8 cellular contexts compared by ENCODE assay signal in the genomic region with DNA sequence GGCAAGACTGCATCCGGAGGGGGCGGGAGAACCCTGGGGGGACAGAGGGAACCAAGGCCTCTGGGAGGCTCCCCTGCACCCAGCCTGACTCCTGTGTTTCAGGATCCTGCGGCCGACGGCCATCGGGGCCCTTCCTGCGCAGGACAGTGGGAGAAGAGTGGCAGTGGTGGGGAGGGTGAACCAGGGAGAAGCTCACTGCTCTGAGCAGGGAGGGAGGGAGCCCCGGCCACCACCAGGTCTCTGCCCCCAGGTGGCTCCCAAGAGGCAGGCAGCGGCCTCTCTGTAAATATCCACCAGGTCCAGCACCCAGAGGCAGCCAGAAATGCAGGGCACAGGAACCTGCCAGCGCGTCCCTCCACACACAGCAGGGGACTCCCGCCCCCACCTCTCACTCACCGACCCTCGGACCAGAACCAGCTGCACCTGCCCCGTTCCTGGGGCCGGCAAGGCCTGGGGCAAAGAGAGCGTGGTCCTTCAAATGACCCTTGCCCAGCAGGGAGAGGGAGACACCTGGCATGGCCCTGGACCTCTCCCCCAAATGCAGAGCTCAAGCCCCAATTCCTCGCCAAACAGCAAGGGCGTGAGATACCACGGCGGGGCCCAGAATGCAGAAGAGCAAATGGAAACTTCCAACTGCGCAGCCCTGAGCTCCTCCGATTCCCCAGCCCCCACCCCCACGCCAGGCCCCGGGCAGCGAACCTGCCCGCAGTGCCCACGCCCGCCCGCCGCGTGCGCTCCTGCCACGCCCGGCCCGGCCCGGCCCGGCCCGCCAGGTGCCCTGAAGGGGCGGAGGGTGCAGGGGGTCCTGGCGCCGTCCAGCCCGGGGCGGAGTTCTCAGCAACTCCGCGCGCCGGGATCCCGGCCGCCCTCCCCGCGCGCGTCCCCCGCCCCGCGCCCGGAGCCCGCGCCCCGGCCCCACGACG. TPM values are rescaled to one million over a fixed set of nuclear protein-coding genes. Genes with fewer than 3 reads are reported as not detected.
DNase-seq lines count a peak whose midpoint lies in the region; ATAC-seq, FAIRE-seq and TF ChIP-seq lines count a peak whose summit lies in the region.

No MANE protein-coding gene starts in this region.

- DNase-seq in ACHN = peak; percentile 55
- DNase-seq in HTR-8/SVneo (ENCODE audit: insufficient read length, low spot score) = peak; percentile 68
- DNase-seq in activated T-cell treated with anti-CD3 and anti-CD28 coated beads, Interleukin-2, amount 50 U/mL, for 24 hours = peak; percentile 52
- DNase-seq in germinal center (ENCODE audit: low spot score) = peak; percentile 5
- DNase-seq in psoas muscle = no peak
- no peak for DNase-seq in SHP77 (lab: John Stamatoyannopoulos, UW)
- DNase-seq in occipital lobe (lab: John Stamatoyannopoulos, UW) = no peak
- DNase-seq in NCI-H2227 treated with DMSO at 0.1 percent for 48 hours (lab: John Stamatoyannopoulos, UW) = no peak

- peak; percentile 76 to 88 (median 82) for ATAC-seq in psoas muscle

- H3K27ac ChIP-seq in psoas muscle = no peak overlapping the region

- no peaks in the 10 kb centered on the region for H3K4me1 ChIP-seq in psoas muscle

- no peaks in the 10 kb centered on the region for H3K36me3 Mint-ChIP-seq in activated T-cell treated with anti-CD3 and anti-CD28 coated beads, Interleukin-2, amount 50 U/mL, for 24 hours (ENCODE audit: low read depth)

- WGBS in psoas muscle, 3 donors = 6 to 14% (median 13%) methylated on average over 25 to 63 of the region's 63 CpGs

- intact Hi-C loops in psoas muscle (cut with DNase I) = no loop called here

- H3K27ac Mint-ChIP-seq in activated T-cell treated with anti-CD3 and anti-CD28 coated beads, Interleukin-2, amount 50 U/mL, for 24 hours = no peak overlapping the region

- H3K36me3 ChIP-seq in psoas muscle (ENCODE audit: insufficient read depth in 1 of 2, low read depth in 1 of 2) = no peaks in the 10 kb centered on the region

- H3K4me1 Mint-ChIP-seq in activated T-cell treated with anti-CD3 and anti-CD28 coated beads, Interleukin-2, amount 50 U/mL, for 24 hours (ENCODE audit: low read depth) = peaks cover 5% of the 10 kb centered on the region

- FAIRE-seq in HTR-8/SVneo (lab: Jason Lieb, UNC) = no peak

- peaks cover 0 to 40% (median 15%) of the 10 kb centered on the region in 3 donors for H3K27me3 ChIP-seq in psoas muscle (ENCODE audit: insufficient read depth in 3 of 3, low read length in 2 of 3)

- H3K4me3 Mint-ChIP-seq in activated T-cell treated with anti-CD3 and anti-CD28 coated beads, Interleukin-2, amount 50 U/mL, for 24 hours = peak overlapping the region; percentile 71

- in situ Hi-C loops in ACHN (cut with HindIII; ENCODE audit: low pct_ligation_motif_present, low pct_unique_long_range_greater_than_20kb, low sequenced_read_pairs) = no loop called here

- TF ChIP-seq CTCF in psoas muscle (IDR thresholded peaks at IDR 0.05) = peak; percentile 36

- H3K27me3 Mint-ChIP-seq in activated T-cell treated with anti-CD3 and anti-CD28 coated beads, Interleukin-2, amount 50 U/mL, for 24 hours = peaks cover 59% of the 10 kb centered on the region

- H3K9me3 ChIP-seq in psoas muscle = no peaks in the 10 kb centered on the region

- H3K4me3 ChIP-seq in psoas muscle = peak overlapping the region; percentile 59

- H3K9me3 Mint-ChIP-seq in activated T-cell treated with anti-CD3 and anti-CD28 coated beads, Interleukin-2, amount 50 U/mL, for 24 hours = no peaks in the 10 kb centered on the region

RNA-seq across cellular contexts. Expression of gene RASGEF1A, which starts 0.8 kb away (rescaled TPM):
- total RNA-seq in psoas muscle (under 1 TPM; 0.34 to 0.69 (median 0.41) TPM), occipital lobe (9.7 TPM)
- polyA plus RNA-seq in psoas muscle = under 1 TPM; 0.10 to 0.46 (median 0.15) TPM

Comparison
In these comparisons a context has a peak if more than half of its experiments do, and no peak if none do; other contexts are left out.
1. DNase-seq: peak in ACHN (single experiment), HTR-8/SVneo (single experiment), activated T-cell treated with anti-CD3 and anti-CD28 coated beads, Interleukin-2, amount 50 U/mL, for 24 hours (single experiment) and germinal center (single experiment); none in psoas muscle (0 of 2), SHP77 (0 of 2), occipital lobe (single experiment) and NCI-H2227 treated with DMSO at 0.1 percent for 48 hours (single experiment).